Comparison of ENCODE assay signal across 1 cellular context in genomic region chr18:3463052-3463451, GRCh38.
A peak's percentile ranks its signal among the peaks of the same experiment; 100 is the strongest.
TF ChIP-seq lines count a peak whose summit lies in the region.

No MANE protein-coding gene starts in this region.

TF ChIP-seq in HCT116, 20 proteins besides CTCF, POLR2A, EP300 and RAD21 (continued from another document):
- 0 out of 2 replicates have a peak, but pooled peaks have one; percentile 20 for TF ChIP-seq JUND (IDR thresholded peaks at IDR 0.05)
- no peak for TF ChIP-seq EGR1 (IDR thresholded peaks at IDR 0.05; ENCODE audit: low read depth)
- TF ChIP-seq REST (IDR thresholded peaks at IDR 0.05; ENCODE audit: low read depth), result no peak
- TF ChIP-seq MAX (IDR thresholded peaks at IDR 0.05), result no peak
